Comparison of ENCODE assay signal across 8 cellular contexts in the genomic region with DNA sequence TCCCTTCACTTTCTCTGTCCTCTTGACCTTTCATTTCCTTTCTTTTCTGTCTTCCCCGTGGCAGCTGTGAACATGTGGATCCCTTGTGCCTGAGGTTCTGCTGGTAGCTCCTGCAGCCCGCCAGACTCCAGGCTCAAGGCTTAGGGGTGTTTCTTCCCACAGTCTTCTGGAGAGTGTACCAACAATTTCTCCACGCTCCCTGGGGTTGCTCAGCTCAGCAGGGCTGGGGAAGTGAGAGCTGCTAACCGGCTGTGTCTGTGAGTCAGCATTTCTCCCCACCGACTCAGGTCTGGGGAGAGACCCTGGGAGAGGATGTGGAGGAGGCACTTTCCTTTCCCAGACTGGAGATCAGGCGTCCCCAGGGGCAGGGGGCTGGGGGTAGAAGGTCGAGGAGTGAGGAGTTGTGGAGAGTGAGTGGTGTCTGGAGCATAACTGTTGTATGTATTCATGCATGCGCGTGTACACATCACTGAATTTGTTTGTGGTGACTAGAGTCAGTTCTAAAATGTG.
DNase-seq lines count a peak whose midpoint lies in the region; ATAC-seq and TF ChIP-seq lines count a peak whose summit lies in the region.

No MANE protein-coding gene starts in this region.

- H3K4me1 ChIP-seq in A673 (ENCODE audit: insufficient read depth, low read length, poor library complexity, severe bottlenecking) (peaks cover 13% of the 10 kb centered on the region), GM23248 (ENCODE audit: insufficient read depth) (peaks cover 10% of the 10 kb centered on the region), muscle layer of colon (ENCODE audit: insufficient read depth, low read length) (peaks cover 11% of the 10 kb centered on the region)

- ATAC-seq in GM21360 (IDR thresholded peaks at IDR 0.05; ENCODE audit: unreplicated experiment): no peak

- DNase-seq in A673 (ENCODE audit: low spot score): peak; percentile 91
- peak; percentile 78 for DNase-seq in GM23248
- DNase-seq in RPMI8226: peak; percentile 53
- no peak for DNase-seq in epithelial cell of proximal tubule (ENCODE audit: low read depth)
- no peak for DNase-seq in effector CD8-positive, alpha-beta T cell (lab: John Stamatoyannopoulos, UW)
- no peak for DNase-seq in stimulated activated CD4-positive, alpha-beta T cell treated with anti-CD3 and anti-CD28 coated beads, Interleukin-4, amount 100 ng/mL, for 24 hours

- peak overlapping the region; percentile 54 for H3K9ac ChIP-seq in GM23248
- H3K9ac ChIP-seq in muscle layer of colon (ENCODE audit: low read length): no peak overlapping the region

- no peaks in the 10 kb centered on the region for H4K20me1 ChIP-seq in GM23248 (ENCODE audit: insufficient read depth)

- H2AFZ ChIP-seq in GM23248: peak overlapping the region; percentile 67

- TSS peak; percentile 89 for BruUV-seq in A673 (replicated peaks; lab: Mats Ljungman, UMichigan)

- H3K4me2 ChIP-seq in GM23248 (ENCODE audit: unreplicated experiment): peak overlapping the region; percentile 68

- no peaks in the 10 kb centered on the region for H3K79me2 ChIP-seq in GM23248 (ENCODE audit: insufficient read depth)

- H3K27me3 ChIP-seq in A673 (replicated peaks; ENCODE audit: insufficient read depth, low read depth, low read length, poor library complexity) (no peaks in the 10 kb centered on the region), GM23248 (replicated peaks; ENCODE audit: insufficient read depth) (no peaks in the 10 kb centered on the region), muscle layer of colon (ENCODE audit: control insufficient read depth in 1 of 2, insufficient read depth in 2 of 2, low read length in 2 of 2) (no peaks in the 10 kb centered on the region)

- CTCF ChIA-PET in A673 (lab: Charles Lee): no interaction called here

- H3K9me3 ChIP-seq in A673 (ENCODE audit: low read depth, low read length, poor library complexity, severe bottlenecking): peaks cover 6% of the 10 kb centered on the region
- H3K9me3 ChIP-seq in GM23248 (ENCODE audit: low read depth): no peaks in the 10 kb centered on the region
- no peaks in the 10 kb centered on the region for H3K9me3 ChIP-seq in muscle layer of colon (ENCODE audit: low read length)

- TF ChIP-seq CTCF in A673 (conservative IDR thresholded peaks at IDR 0.05; ENCODE audit: low read depth, low read length): no peak
- TF ChIP-seq CTCF in epithelial cell of proximal tubule (conservative IDR thresholded peaks at IDR 0.05; ENCODE audit: low read depth, low read length): no peak

- 20 to 24% methylated on average over 9 of the region's 9 CpGs for WGBS in GM23248 (ENCODE audit: low coverage in 1 of 2, low lambda C conversion rate in 2 of 2, missing lambda C conversion rate in 2 of 2), 2 experiments

- intact Hi-C loops in A673 (cut with micrococcal nuclease; ENCODE audit: unreplicated experiment): no loop called here

- in situ Hi-C loops in GM23248 (cut with MboI): no loop called here

- peak overlapping the region; percentile 23 for H3K4me3 ChIP-seq in A673 (ENCODE audit: low read depth, low read length, poor library complexity, severe bottlenecking)
- peak overlapping the region; percentile 53 for H3K4me3 ChIP-seq in GM23248
- H3K4me3 ChIP-seq in epithelial cell of proximal tubule (ENCODE audit: low read depth, low read length): peak overlapping the region; percentile 31
- peak overlapping the region in 1 of 2 donors; percentile 32 for H3K4me3 ChIP-seq in muscle layer of colon (ENCODE audit: low read depth in 1 of 2, low read length in 2 of 2)

- no peaks in the 10 kb centered on the region for H3K9me2 ChIP-seq in GM23248 (ENCODE audit: insufficient read depth)

- H3K36me3 ChIP-seq in A673 (ENCODE audit: insufficient read depth, low read length, poor library complexity, severe bottlenecking) (no peaks in the 10 kb centered on the region), GM23248 (ENCODE audit: low read depth) (no peaks in the 10 kb centered on the region), muscle layer of colon (ENCODE audit: insufficient read depth, low read length) (no peaks in the 10 kb centered on the region)

- H3K27ac ChIP-seq in A673 (ENCODE audit: low read depth, low read length, poor library complexity, severe bottlenecking) (peak overlapping the region; percentile 71), GM23248 (peak overlapping the region; percentile 56), muscle layer of colon (ENCODE audit: low read depth, low read length) (peak overlapping the region; percentile 14)

- POLR2A ChIA-PET in A673 (lab: Charles Lee; ENCODE audit: low non-redundant PET): no interaction called here

- H3F3A ChIP-seq in GM23248 (ENCODE audit: insufficient read depth): peaks cover 18% of the 10 kb centered on the region; the same call in 1 of the 2 replicates

Comparison
In these comparisons a context has a peak if more than half of its experiments do, and no peak if none do; other contexts are left out.
1. DNase-seq: peak in A673 (single experiment), GM23248 (single experiment) and RPMI8226 (single experiment); none in epithelial cell of proximal tubule (single experiment), effector CD8-positive, alpha-beta T cell (single experiment) and stimulated activated CD4-positive, alpha-beta T cell treated with anti-CD3 and anti-CD28 coated beads, Interleukin-4, amount 100 ng/mL, for 24 hours (single experiment).
2. H3K27ac ChIP-seq: peak in every context shown above with its lines; median percentile 71 in A673; 56 in GM23248; 14 in muscle layer of colon.